In genomic region chr4:125582302-125582701, GRCh38 we compare ENCODE assay signal across 22 cellular contexts.
A peak's percentile ranks its signal among the peaks of the same experiment; 100 is the strongest.
DNase-seq lines count a peak whose midpoint lies in the region; ATAC-seq and TF ChIP-seq lines count a peak whose summit lies in the region.
"Had no signal": no experiment of that assay in that cellular context is flagged by ENCODE, and none has a peak within 500 bp of the region (broad histone marks: within the 10 kb centered on the region; RNA-seq: fewer than 3 reads in every experiment).

No MANE protein-coding gene starts in this region.

- 45% methylated on average over 1 of the region's 1 CpG for WGBS in mesenchymal stem cell

- no peak overlapping the region for H4K91ac ChIP-seq in mesenchymal stem cell (ENCODE audit: low read length)

- H2BK15ac ChIP-seq in mesenchymal stem cell (ENCODE audit: low read depth, poor library complexity, severe bottlenecking): no peak overlapping the region

- H3K23ac ChIP-seq in mesenchymal stem cell (ENCODE audit: low read length in 2 of 2): no peak overlapping the region

- no peaks in the 10 kb centered on the region for H3K9me3 Mint-ChIP-seq in activated naive CD8-positive, alpha-beta T cell treated with anti-CD3 and anti-CD28 coated beads, Interleukin-2, amount 50 U/mL, for 24 hours
- H3K9me3 Mint-ChIP-seq: activated CD4-positive, alpha-beta memory T cell treated with anti-CD3 and anti-CD28 coated beads for 36 hours had no signal

- H3K4me3 ChIP-seq in AG10803 (ENCODE audit: low read length) (no peak overlapping the region), mesenchymal stem cell (ENCODE audit: insufficient read depth in 1 of 2, low read depth in 1 of 2, low read length in 2 of 2) (no peak overlapping the region)
- H3K4me3 ChIP-seq: cardiac muscle cell, dorsolateral prefrontal cortex, gastrocnemius medialis, thyroid gland had no signal

- no peaks in the 10 kb centered on the region for H3K36me3 Mint-ChIP-seq in activated naive CD8-positive, alpha-beta T cell treated with anti-CD3 and anti-CD28 coated beads, Interleukin-2, amount 50 U/mL, for 24 hours (ENCODE audit: low read depth)
- H3K36me3 Mint-ChIP-seq: activated CD4-positive, alpha-beta memory T cell treated with anti-CD3 and anti-CD28 coated beads for 36 hours had no signal

- no peak overlapping the region for H3K4me3 Mint-ChIP-seq in activated naive CD8-positive, alpha-beta T cell treated with anti-CD3 and anti-CD28 coated beads, Interleukin-2, amount 50 U/mL, for 24 hours
- H3K4me3 Mint-ChIP-seq: activated CD4-positive, alpha-beta memory T cell treated with anti-CD3 and anti-CD28 coated beads for 36 hours; stimulated activated naive CD8-positive, alpha-beta T cell treated with anti-CD3 and anti-CD28 coated beads, Interleukin-15, Interleukin-2, amounts not matched to agents 100 ng/mL and 50 ng/mL, for 24 hours had no signal

- H3K27me3 ChIP-seq in mesenchymal stem cell (ENCODE audit: control insufficient read depth in 1 of 2, insufficient read depth in 1 of 2, low read length in 2 of 2): no peaks in the 10 kb centered on the region
- H3K27me3 ChIP-seq: BE2C, cardiac muscle cell, gastrocnemius medialis, thyroid gland had no signal

- no peaks in the 10 kb centered on the region for H3K9me3 ChIP-seq in mesenchymal stem cell (ENCODE audit: control insufficient read depth, low read length)
- H3K9me3 ChIP-seq: BE2C, gastrocnemius medialis, thyroid gland had no signal

- H3K79me1 ChIP-seq in mesenchymal stem cell (replicated peaks; ENCODE audit: low read length, poor library complexity, severe bottlenecking): no peaks in the 10 kb centered on the region

- H3K18ac ChIP-seq in mesenchymal stem cell (ENCODE audit: low read depth in 1 of 2, low read length in 2 of 2): no peak overlapping the region

- H3K4me2 ChIP-seq in mesenchymal stem cell (ENCODE audit: low read length, poor library complexity, severe bottlenecking): no peak overlapping the region

- no peak overlapping the region for H2BK12ac ChIP-seq in mesenchymal stem cell (ENCODE audit: low read length in 2 of 2)

- no peaks in the 10 kb centered on the region for H3K36me3 ChIP-seq in mesenchymal stem cell (ENCODE audit: control insufficient read depth in 1 of 2, insufficient read depth in 2 of 2, low read depth in 1 of 2, low read length in 2 of 2)
- H3K36me3 ChIP-seq: BE2C, cardiac muscle cell, gastrocnemius medialis, thyroid gland had no signal

- H3K4me1 Mint-ChIP-seq in activated naive CD8-positive, alpha-beta T cell treated with anti-CD3 and anti-CD28 coated beads, Interleukin-2, amount 50 U/mL, for 24 hours: no peaks in the 10 kb centered on the region

- H2AFZ ChIP-seq in mesenchymal stem cell (ENCODE audit: low read depth, low read length): no peak overlapping the region

- H2BK5ac ChIP-seq in mesenchymal stem cell (ENCODE audit: low read depth, low read length, poor library complexity, severe bottlenecking): no peak overlapping the region

- no peak overlapping the region for H2AK5ac ChIP-seq in mesenchymal stem cell (ENCODE audit: low read length, severe bottlenecking)

- no peaks in the 10 kb centered on the region for H3K27me3 Mint-ChIP-seq in activated naive CD8-positive, alpha-beta T cell treated with anti-CD3 and anti-CD28 coated beads, Interleukin-2, amount 50 U/mL, for 24 hours
- H3K27me3 Mint-ChIP-seq: activated CD4-positive, alpha-beta memory T cell treated with anti-CD3 and anti-CD28 coated beads for 36 hours; stimulated activated naive CD8-positive, alpha-beta T cell treated with anti-CD3 and anti-CD28 coated beads, Interleukin-15, Interleukin-2, amounts not matched to agents 100 ng/mL and 50 ng/mL, for 24 hours had no signal

- H4K8ac ChIP-seq in mesenchymal stem cell (ENCODE audit: low read length): no peak overlapping the region

- H3K27ac ChIP-seq in mesenchymal stem cell (ENCODE audit: low read length, poor library complexity, severe bottlenecking): no peak overlapping the region
- H3K27ac ChIP-seq: cardiac muscle cell, dorsolateral prefrontal cortex, gastrocnemius medialis, RWPE1, thyroid gland had no signal

- no peak for TF ChIP-seq CTCF in AG10803 (conservative IDR thresholded peaks at IDR 0.05; ENCODE audit: low read length)

- H3K4ac ChIP-seq in mesenchymal stem cell (ENCODE audit: low read depth in 1 of 2, low read length in 2 of 2): no peak overlapping the region

- DNase-seq in AG10803 (ENCODE audit: low read depth): peak; percentile 5
- peak; percentile 15 for DNase-seq in LHCN-M2 (ENCODE audit: low read depth)
- DNase-seq in dermis blood vessel endothelial cell: peak; percentile 40
- peak; percentile 18 for DNase-seq in mesenchymal stem cell
- DNase-seq in activated naive CD8-positive, alpha-beta T cell treated with anti-CD3 and anti-CD28 coated beads, Interleukin-2, amount 50 U/mL, for 24 hours: no peak
- no peak for DNase-seq in ureter (ENCODE audit: low spot score)
- DNase-seq in globus pallidus (ENCODE audit: low spot score): no peak
- no peak for DNase-seq in inferior parietal cortex (ENCODE audit: extremely low spot score)
- DNase-seq: activated CD4-positive, alpha-beta memory T cell treated with anti-CD3 and anti-CD28 coated beads for 36 hours; activated gamma-delta T cell treated with Interleukin-2 at 50 U/mL for 16 hours; BE2C; DND-41; dorsolateral prefrontal cortex; gastrocnemius medialis; kidney glomerular epithelial cell; NCI-H146; NCI-H2171 treated with DMSO at 0.1 percent for 48 hours; stimulated activated CD4-positive, alpha-beta T cell treated with anti-CD3 and anti-CD28 coated beads, Interleukin-12 subunit alpha, Interleukin-12 subunit beta, amount 100 ng/mL, for 4 hours; thyroid gland had no signal

- H3K4me1 ChIP-seq in mesenchymal stem cell (ENCODE audit: control insufficient read depth, insufficient read depth, low read depth, low read length): no peaks in the 10 kb centered on the region
- H3K4me1 ChIP-seq: gastrocnemius medialis, thyroid gland had no signal

- no peak overlapping the region for H2BK120ac ChIP-seq in mesenchymal stem cell (ENCODE audit: low read depth, low read length)

- H3K14ac ChIP-seq in mesenchymal stem cell (ENCODE audit: low read length in 2 of 2): no peak overlapping the region

- no peak overlapping the region for H3K9ac ChIP-seq in mesenchymal stem cell (ENCODE audit: low read length)

- ATAC-seq in activated naive CD8-positive, alpha-beta T cell treated with anti-CD3 and anti-CD28 coated beads, Interleukin-2, amount 50 U/mL, for 24 hours: no peak
- ATAC-seq: gastrocnemius medialis had no signal

- no peak overlapping the region for H3K27ac Mint-ChIP-seq in activated naive CD8-positive, alpha-beta T cell treated with anti-CD3 and anti-CD28 coated beads, Interleukin-2, amount 50 U/mL, for 24 hours
- H3K27ac Mint-ChIP-seq: activated CD4-positive, alpha-beta memory T cell treated with anti-CD3 and anti-CD28 coated beads for 36 hours; stimulated activated naive CD8-positive, alpha-beta T cell treated with anti-CD3 and anti-CD28 coated beads, Interleukin-15, Interleukin-2, amounts not matched to agents 100 ng/mL and 50 ng/mL, for 24 hours had no signal

Comparison
In these comparisons a context has a peak if more than half of its experiments do, and no peak if none do; other contexts are left out.
1. DNase-seq: peak in AG10803 (single experiment), LHCN-M2 (single experiment), dermis blood vessel endothelial cell (single experiment) and mesenchymal stem cell (single experiment); none in activated naive CD8-positive, alpha-beta T cell treated with anti-CD3 and anti-CD28 coated beads, Interleukin-2, amount 50 U/mL, for 24 hours (single experiment), ureter (single experiment), globus pallidus (single experiment) and inferior parietal cortex (single experiment).